ENCODE assay signal across 8 cellular contexts in the genomic region with DNA sequence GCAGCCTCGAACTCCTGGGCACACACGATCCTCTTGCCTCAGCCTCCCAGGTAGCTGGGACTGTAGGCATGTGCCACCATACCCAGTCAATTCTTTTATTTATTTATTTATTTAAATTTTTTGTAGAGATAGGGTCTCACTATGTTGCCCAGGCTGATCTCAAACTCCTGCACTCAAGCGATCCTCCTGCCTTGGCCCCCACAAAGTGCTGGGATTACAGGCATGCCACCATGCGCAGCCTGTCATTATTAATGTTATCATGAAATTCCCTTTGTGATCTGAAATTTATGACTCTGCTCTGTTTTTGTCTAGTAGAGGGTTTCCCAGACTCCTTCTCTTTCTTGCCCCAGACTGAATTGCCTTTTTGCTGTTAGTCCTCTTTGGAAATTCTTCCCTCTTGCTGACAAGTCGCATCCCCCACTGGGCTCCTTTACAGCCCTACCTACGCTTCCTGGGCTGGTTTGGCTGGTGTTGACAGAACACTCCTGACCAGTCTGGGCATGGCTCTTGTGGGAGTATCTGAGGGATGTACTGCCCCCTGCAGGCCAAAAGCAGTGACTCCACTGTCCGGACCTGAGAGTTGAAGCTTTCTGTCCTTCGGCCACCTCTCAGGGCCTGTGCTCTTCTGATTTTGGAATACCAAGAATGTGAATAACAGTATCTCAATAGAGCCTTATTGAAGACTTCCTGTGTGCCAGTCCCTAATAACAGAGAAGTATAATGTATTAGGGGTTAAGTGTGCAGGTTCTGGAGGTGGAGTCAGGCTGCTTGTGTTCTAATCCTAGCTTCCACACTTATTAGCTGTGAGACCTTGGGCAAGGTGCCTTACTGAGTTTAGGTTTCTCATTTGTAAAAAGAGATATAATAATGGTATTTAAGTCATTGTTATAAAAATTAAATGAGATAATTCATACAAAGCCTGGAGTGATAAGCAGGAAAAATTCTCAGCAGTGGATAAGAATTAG. TPM values are rescaled to one million over a fixed set of nuclear protein-coding genes. Genes with fewer than 3 reads are reported as not detected.
DNase-seq lines count a peak whose midpoint lies in the region; ATAC-seq lines count a peak whose summit lies in the region.

No MANE protein-coding gene starts in this region.

- peaks cover 7% of the 10 kb centered on the region for H3K4me1 Mint-ChIP-seq in activated CD4-positive, alpha-beta T cell treated with anti-CD3 and anti-CD28 coated beads for 36 hours

- H3K4me3 ChIP-seq in HAP-1: no peak overlapping the region

- in situ Hi-C loops in HAP-1 (cut with MboI; ENCODE audit: low sequenced_read_pairs): no loop called here

- no peaks in the 10 kb centered on the region for H3K9me3 Mint-ChIP-seq in activated CD4-positive, alpha-beta T cell treated with anti-CD3 and anti-CD28 coated beads for 36 hours (ENCODE audit: low read depth)

- no peaks in the 10 kb centered on the region for H3K27me3 ChIP-seq in HAP-1 (ENCODE audit: low read depth)

- no peaks in the 10 kb centered on the region for H3K36me3 Mint-ChIP-seq in activated CD4-positive, alpha-beta T cell treated with anti-CD3 and anti-CD28 coated beads for 36 hours (ENCODE audit: low read depth)

- H3K27me3 Mint-ChIP-seq in activated CD4-positive, alpha-beta T cell treated with anti-CD3 and anti-CD28 coated beads for 36 hours: no peaks in the 10 kb centered on the region

- no peaks in the 10 kb centered on the region for H3K4me1 ChIP-seq in HAP-1

- CTCF ChIA-PET in activated CD4-positive, alpha-beta T cell treated with anti-CD3 and anti-CD28 coated beads for 36 hours (lab: Charles Lee): interaction anchor here (0.6 to 3.7 kb wide), 20 partner anchors 8 to 399 kb away, joined by 3 to 34 read pairs (median 3); a partner anchor contains a TSS

- POLR2A ChIA-PET in activated CD4-positive, alpha-beta T cell treated with anti-CD3 and anti-CD28 coated beads for 36 hours (lab: Charles Lee): interaction anchor here (0.6 kb wide), 1 partner anchor 495 kb away, joined by 4 read pairs; no protein-coding TSS in a partner anchor

- peak; percentile 81 for DNase-seq in Daoy (ENCODE audit: low read depth)
- peak; percentile 77 to 88 for DNase-seq in HAP-1 (ENCODE audit: low spot score in 2 of 2)
- peak; percentile 15 for DNase-seq in NCI-H187 treated with DMSO at 0.1 percent for 48 hours (lab: John Stamatoyannopoulos, UW)
- DNase-seq in activated CD4-positive, alpha-beta T cell treated with anti-CD3 and anti-CD28 coated beads for 36 hours: peak; percentile 81
- peak; percentile 18 for DNase-seq in dedifferentiated amniotic fluid mesenchymal stem cell (ENCODE audit: extremely low spot score)
- peak; percentile 64 for DNase-seq in medulla oblongata (ENCODE audit: extremely low spot score)
- DNase-seq in stimulated activated CD8-positive, alpha-beta memory T cell treated with anti-CD3 and anti-CD28 coated beads, Interleukin-15, amount 100 ng/mL, for 48 hours (ENCODE audit: low read depth in 2 of 2): peak; percentile 38 to 39

- H3K36me3 ChIP-seq in HAP-1 (replicated peaks): no peaks in the 10 kb centered on the region

- peak; percentile 96 for ATAC-seq in activated CD4-positive, alpha-beta T cell treated with anti-CD3 and anti-CD28 coated beads for 36 hours
- no peak for ATAC-seq in GM19452 (IDR thresholded peaks at IDR 0.05; ENCODE audit: unreplicated experiment)

- no peak overlapping the region for H3K4me3 Mint-ChIP-seq in activated CD4-positive, alpha-beta T cell treated with anti-CD3 and anti-CD28 coated beads for 36 hours

- no peaks in the 10 kb centered on the region for H3K9me3 ChIP-seq in HAP-1

- intact Hi-C loops in activated CD4-positive, alpha-beta T cell treated with anti-CD3 and anti-CD28 coated beads for 36 hours (cut with DNase I, micrococcal nuclease): loop anchor here in 1 of 2 experiments (1.0 kb wide), 1 partner anchor 220 kb away; no protein-coding TSS in a partner anchor

- no peak overlapping the region for H3K27ac Mint-ChIP-seq in activated CD4-positive, alpha-beta T cell treated with anti-CD3 and anti-CD28 coated beads for 36 hours

RNA-seq across cellular contexts. Expression of a gene that starts 28.2 kb away (rescaled TPM):
- 4.9 and 5.0 TPM in 2 replicates for total RNA-seq in Daoy (2014; rRNA removed; shearing (Covaris generic))
- total RNA-seq in activated CD4-positive, alpha-beta T cell treated with anti-CD3 and anti-CD28 coated beads for 36 hours: 10 to 100 TPM; 14.0 to 14.2 TPM

RNA-seq across cellular contexts. Expression of a gene that starts 28.6 kb away (rescaled TPM):
- total RNA-seq in Daoy (2014; rRNA removed; shearing (Covaris generic)): 177 and 229 TPM in 2 replicates
- total RNA-seq in activated CD4-positive, alpha-beta T cell treated with anti-CD3 and anti-CD28 coated beads for 36 hours: 100 to 1,000 TPM in 1 of 2 experiments, 10 to 100 TPM in 1; 99.3 to 120 TPM

Comparison
In these comparisons a context has a peak if more than half of its experiments do, and no peak if none do; other contexts are left out.
1. DNase-seq: peak in every context shown above with its lines; median percentile 82 in HAP-1; 81 in Daoy; 81 in activated CD4-positive, alpha-beta T cell treated with anti-CD3 and anti-CD28 coated beads for 36 hours; 64 in medulla oblongata; 38 in stimulated activated CD8-positive, alpha-beta memory T cell treated with anti-CD3 and anti-CD28 coated beads, Interleukin-15, amount 100 ng/mL, for 48 hours; 18 in dedifferentiated amniotic fluid mesenchymal stem cell; 15 in NCI-H187 treated with DMSO at 0.1 percent for 48 hours.